Comparison of ENCODE assay signal across 24 cellular contexts in genomic region chr15:29726553-29726952, GRCh38.
DNase-seq lines count a peak whose midpoint lies in the region; TF ChIP-seq lines count a peak whose summit lies in the region.
"Had no signal": no experiment of that assay in that cellular context is flagged by ENCODE, and none has a peak within 500 bp of the region (broad histone marks: within the 10 kb centered on the region; RNA-seq: fewer than 3 reads in every experiment).

No MANE protein-coding gene starts in this region.

- no peak overlapping the region for H3K4me2 ChIP-seq in mammary epithelial cell (ENCODE audit: insufficient read depth, low read depth, low read length)
- H3K4me2 ChIP-seq: BLaER1 treated with 17β-estradiol and CSF1 and Interleukin-3, amounts not matched to agents 10 nM and 100 nM had no signal

- no peak overlapping the region for H3K27ac ChIP-seq in mammary epithelial cell (ENCODE audit: insufficient read depth, low read depth, low read length)
- H3K27ac ChIP-seq in VCaP: peak overlapping the region; percentile 66
- H3K27ac ChIP-seq: 22Rv1; BLaER1 treated with 17β-estradiol and CSF1 and Interleukin-3, amounts not matched to agents 10 nM and 100 nM had no signal

- no peak overlapping the region for H3K4me3 ChIP-seq in mammary epithelial cell (replicated peaks in 1 of 3; ENCODE audit: insufficient read depth in 1 of 3, low read depth in 2 of 3, low read length in 3 of 3)
- H3K4me3 ChIP-seq: A549; BLaER1 treated with 17β-estradiol and CSF1 and Interleukin-3, amounts not matched to agents 10 nM and 100 nM; GM12878 had no signal

- CTCF ChIA-PET in MCF 10A (lab: Yijun Ruan, JAX): interaction anchor here (0.7 kb wide), 1 partner anchor 18 kb away, joined by 3 read pairs; no protein-coding TSS in a partner anchor
- CTCF ChIA-PET in mammary epithelial cell (lab: Charles Lee; ENCODE audit: low non-redundant PET): no interaction called here

- H3K27me3 Mint-ChIP-seq in MCF 10A (ENCODE audit: insufficient read depth, unreplicated experiment) (no peaks in the 10 kb centered on the region), endothelial cell (ENCODE audit: unreplicated experiment) (peaks cover 10% of the 10 kb centered on the region), glutamatergic neuron (ENCODE audit: unreplicated experiment) (peaks cover 5% of the 10 kb centered on the region)
- H3K27me3 Mint-ChIP-seq: B cell had no signal

- TF ChIP-seq CTCF in MCF 10A (IDR thresholded peaks at IDR 0.05; ENCODE audit: unreplicated experiment) (no peak), mammary epithelial cell (conservative IDR thresholded peaks at IDR 0.05 in 1 of 2, IDR thresholded peaks at IDR 0.05 in 1 of 2; ENCODE audit: extremely low read depth in 1 of 2, insufficient read depth in 1 of 2, low read depth in 1 of 2, low read length in 2 of 2) (no peak), VCaP (conservative IDR thresholded peaks at IDR 0.05) (no peak), endothelial cell (IDR thresholded peaks at IDR 0.05; ENCODE audit: unreplicated experiment) (no peak), glutamatergic neuron (IDR thresholded peaks at IDR 0.05; ENCODE audit: partially characterized antibody, unreplicated experiment) (no peak)

- no peak overlapping the region for H3K4me3 Mint-ChIP-seq in MCF 10A (ENCODE audit: unreplicated experiment)
- H3K4me3 Mint-ChIP-seq in endothelial cell (ENCODE audit: unreplicated experiment): peak overlapping the region; percentile 24
- no peak overlapping the region for H3K4me3 Mint-ChIP-seq in glutamatergic neuron (ENCODE audit: unreplicated experiment)
- H3K4me3 Mint-ChIP-seq: B cell; CD14-positive monocyte; CD4-positive, alpha-beta memory T cell; CD4-positive, CD25-positive, alpha-beta regulatory T cell; CD8-positive, alpha-beta memory T cell had no signal

- WGBS in mammary epithelial cell (ENCODE audit: low coverage, missing lambda C conversion rate): 86% methylated on average over 7 of the region's 7 CpGs

- BruUV-seq in MCF 10A (replicated peaks; lab: Mats Ljungman, UMichigan) (no TSS peak), mammary epithelial cell (replicated peaks; lab: Mats Ljungman, UMichigan) (no TSS peak)

- no peak overlapping the region for H2AFZ ChIP-seq in mammary epithelial cell (ENCODE audit: low read depth, low read length)

- intact Hi-C loops in MCF 10A (cut with micrococcal nuclease): no loop called here
- intact Hi-C loops in mammary epithelial cell (cut with micrococcal nuclease): no loop called here

- POLR2A ChIA-PET in MCF 10A (lab: Yijun Ruan, JAX): interaction anchor here (1.1 to 1.8 kb wide), 2 partner anchors 12 to 16 kb away, joined by 5 to 6 read pairs; no protein-coding TSS in a partner anchor

- DNase-seq in MCF 10A (ENCODE audit: unreplicated experiment): no peak
- DNase-seq in mammary epithelial cell: no peak
- DNase-seq in endothelial cell (ENCODE audit: low spot score): no peak
- no peak for DNase-seq in RPMI8226
- DNase-seq in glutamatergic neuron: no peak
- DNase-seq: AML-193; CD4-positive, alpha-beta memory T cell; CD4-positive, CD25-positive, alpha-beta regulatory T cell; CD8-positive, alpha-beta memory T cell; COR-L47; DMS 273 treated with DMSO at 0.1 percent for 48 hours; DMS153; DMS53; DMS79; DND-41; EL; GDM1 had no signal

- dilution Hi-C loops in mammary epithelial cell (cut with HindIII; ENCODE audit: low sequenced_read_pairs): no loop called here

- H3K27ac Mint-ChIP-seq in MCF 10A (ENCODE audit: low read depth, unreplicated experiment) (peak overlapping the region; percentile 61), endothelial cell (ENCODE audit: unreplicated experiment) (no peak overlapping the region), glutamatergic neuron (ENCODE audit: unreplicated experiment) (no peak overlapping the region)
- H3K27ac Mint-ChIP-seq: B cell; CD14-positive monocyte; CD4-positive, alpha-beta memory T cell; CD4-positive, CD25-positive, alpha-beta regulatory T cell; CD8-positive, alpha-beta memory T cell had no signal

- peaks cover 5% of the 10 kb centered on the region for H3K9me3 ChIP-seq in mammary epithelial cell (replicated peaks; ENCODE audit: insufficient read depth, low read length)

- H3K36me3 Mint-ChIP-seq in MCF 10A (ENCODE audit: insufficient read depth, unreplicated experiment): peaks cover 87% of the 10 kb centered on the region
- H3K36me3 Mint-ChIP-seq in endothelial cell (ENCODE audit: low read depth, unreplicated experiment): peaks cover 78% of the 10 kb centered on the region
- peaks cover 35% of the 10 kb centered on the region for H3K36me3 Mint-ChIP-seq in glutamatergic neuron (ENCODE audit: unreplicated experiment)
- H3K36me3 Mint-ChIP-seq: CD14-positive monocyte; CD4-positive, CD25-positive, alpha-beta regulatory T cell; CD8-positive, alpha-beta memory T cell had no signal

- H3K79me2 ChIP-seq in mammary epithelial cell (ENCODE audit: insufficient read depth, low read length): no peaks in the 10 kb centered on the region

- in situ Hi-C loops in mammary epithelial cell (cut with MboI; ENCODE audit: low sequenced_read_pairs in 2 of 2): no loop called here

- no peaks in the 10 kb centered on the region for H3K27me3 ChIP-seq in mammary epithelial cell (ENCODE audit: insufficient read depth, low read length)
- H3K27me3 ChIP-seq: BLaER1 treated with 17β-estradiol and CSF1 and Interleukin-3, amounts not matched to agents 10 nM and 100 nM had no signal

- peaks cover 37% of the 10 kb centered on the region for H3K36me3 ChIP-seq in mammary epithelial cell (ENCODE audit: insufficient read depth, low read length)

- no peaks in the 10 kb centered on the region for H3K4me1 Mint-ChIP-seq in MCF 10A (ENCODE audit: insufficient read depth, unreplicated experiment)
- peaks cover 7% of the 10 kb centered on the region for H3K4me1 Mint-ChIP-seq in endothelial cell (ENCODE audit: unreplicated experiment)
- H3K4me1 Mint-ChIP-seq in glutamatergic neuron (ENCODE audit: low read depth, unreplicated experiment): no peaks in the 10 kb centered on the region
- H3K4me1 Mint-ChIP-seq: B cell; CD14-positive monocyte; CD4-positive, alpha-beta memory T cell; CD4-positive, CD25-positive, alpha-beta regulatory T cell; CD8-positive, alpha-beta memory T cell had no signal

- no peaks in the 10 kb centered on the region for H3K9me3 Mint-ChIP-seq in MCF 10A (ENCODE audit: unreplicated experiment)
- no peaks in the 10 kb centered on the region for H3K9me3 Mint-ChIP-seq in endothelial cell (ENCODE audit: unreplicated experiment)
- peaks cover 13% of the 10 kb centered on the region for H3K9me3 Mint-ChIP-seq in glutamatergic neuron (ENCODE audit: unreplicated experiment)

- H4K20me1 ChIP-seq in mammary epithelial cell (ENCODE audit: insufficient read depth, low read length): no peaks in the 10 kb centered on the region
- H4K20me1 ChIP-seq: BLaER1 treated with 17β-estradiol and CSF1 and Interleukin-3, amounts not matched to agents 10 nM and 100 nM had no signal

- H3K4me1 ChIP-seq in mammary epithelial cell (ENCODE audit: insufficient read depth, low read length): no peaks in the 10 kb centered on the region
- H3K4me1 ChIP-seq: BLaER1 treated with 17β-estradiol and CSF1 and Interleukin-3, amounts not matched to agents 10 nM and 100 nM had no signal

- H3K9ac ChIP-seq in mammary epithelial cell (ENCODE audit: insufficient read depth, low read length): no peak overlapping the region
- H3K9ac ChIP-seq: BLaER1 treated with 17β-estradiol and CSF1 and Interleukin-3, amounts not matched to agents 10 nM and 100 nM had no signal
